Comparison of ENCODE assay signal across 15 cellular contexts in the genomic region with DNA sequence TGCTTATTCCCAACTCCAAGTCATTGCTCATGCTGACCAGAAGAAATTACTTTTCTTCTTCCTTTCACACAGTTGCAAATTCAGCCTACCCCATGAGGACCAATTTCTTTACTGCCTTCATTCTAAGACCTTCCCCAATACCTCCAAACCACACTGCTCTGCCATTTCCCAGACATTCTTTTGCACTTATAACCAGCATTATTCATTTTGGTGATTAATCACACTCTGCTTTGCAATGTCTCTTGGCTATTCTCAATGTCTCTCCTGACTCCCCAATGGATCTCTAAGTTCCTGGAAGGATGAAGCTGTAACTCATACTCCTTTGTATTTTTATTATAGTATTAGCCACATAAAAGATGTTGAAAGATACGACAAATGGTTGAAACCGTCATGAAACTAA.
"Had no signal": no experiment of that assay in that cellular context is flagged by ENCODE, and none has a peak within 500 bp of the region (broad histone marks: within the 10 kb centered on the region; RNA-seq: fewer than 3 reads in every experiment).

No MANE protein-coding gene starts in this region.

- ATAC-seq: activated CD8-positive, alpha-beta T cell treated with anti-CD3 and anti-CD28 coated beads, Interleukin-2, amount 10 ng/mL, durations not matched to agents 7 days and 5 days; natural killer cell treated with Interleukin-12 subunit alpha and Interleukin-12 subunit beta and Interleukin-15 and Interleukin-18, amount 100 ng/mL, for 72 hours; right cardiac atrium had no signal

- DNase-seq: activated B cell treated with CpG ODN at 0.5 μM for 24 hours; activated CD4-positive, alpha-beta T cell treated with anti-CD3 and anti-CD28 coated beads, Interleukin-2, amount 10 ng/mL, durations not matched to agents 24 days and 14 days; activated CD8-positive, alpha-beta memory T cell treated with anti-CD3 and anti-CD28 coated beads, Interleukin-2, amount 50 U/mL, for 4 hours; activated CD8-positive, alpha-beta T cell treated with anti-CD3 and anti-CD28 coated beads, Interleukin-2, amount 10 ng/mL, durations not matched to agents 7 days and 5 days; activated effector memory CD4-positive, alpha-beta T cell treated with anti-CD3 and anti-CD28 coated beads, Interleukin-2, amount 50 U/mL, for 16 hours; activated T-cell treated with anti-CD3 and anti-CD28 coated beads, Interleukin-2, amount 50 U/mL, for 48 hours; dermis blood vessel endothelial cell; glutamatergic neuron; mesenchymal stem cell; right cardiac atrium; SW 1271; testis; upper lobe of left lung had no signal

- H3K27ac ChIP-seq: breast epithelium, testis, upper lobe of left lung had no signal

- H3K4me3 ChIP-seq: breast epithelium, testis, upper lobe of left lung had no signal

- H3K9me3 ChIP-seq: breast epithelium, testis, upper lobe of left lung had no signal

- H3K27me3 ChIP-seq: breast epithelium, testis, upper lobe of left lung had no signal

- H3K4me1 ChIP-seq: breast epithelium, testis had no signal

- H3K36me3 ChIP-seq: breast epithelium, upper lobe of left lung had no signal
